In the genomic region with DNA sequence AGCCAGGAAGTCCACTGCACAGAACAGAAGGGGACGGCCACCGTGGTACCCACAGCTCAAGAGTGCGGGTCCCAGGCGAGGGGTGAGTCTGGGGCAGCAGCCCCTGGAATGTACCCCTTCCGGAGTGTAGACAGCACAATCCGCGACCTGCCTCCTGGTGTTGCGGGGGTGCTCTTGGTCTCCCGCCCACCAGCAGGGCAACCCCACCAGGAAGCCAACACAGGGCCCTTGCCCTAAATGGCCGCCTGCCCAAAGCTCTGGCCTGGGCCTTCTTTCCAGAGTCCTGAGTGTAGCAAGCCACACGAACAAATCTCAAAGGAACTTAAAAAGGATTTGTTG, we compare ENCODE assay signal across 11 cellular contexts. TPM values are rescaled to one million over a fixed set of nuclear protein-coding genes. Genes with fewer than 3 reads are reported as not detected.
A peak's percentile ranks its signal among the peaks of the same experiment; 100 is the strongest.
DNase-seq lines count a peak whose midpoint lies in the region; ATAC-seq and TF ChIP-seq lines count a peak whose summit lies in the region.
"Had no signal": no experiment of that assay in that cellular context is flagged by ENCODE, and none has a peak within 500 bp of the region (broad histone marks: within the 10 kb centered on the region; RNA-seq: fewer than 3 reads in every experiment).

No MANE protein-coding gene starts in this region.

- TF ChIP-seq CTCF in Caco-2 (IDR thresholded peaks at IDR 0.05; ENCODE audit: insufficient read depth in 1 of 2, low read depth in 1 of 2, low read length in 1 of 2, severe bottlenecking in 1 of 2, unreplicated experiment in 1 of 2), result no peak
- TF ChIP-seq CTCF in OCI-LY3 (IDR thresholded peaks at IDR 0.05; ENCODE audit: low read depth, low read length), result no peak
- no peak for TF ChIP-seq CTCF in osteocyte (IDR thresholded peaks at IDR 0.05)

- intact Hi-C loops in Caco-2 (cut with micrococcal nuclease; ENCODE audit: unreplicated experiment), result no loop called here

- peak overlapping the region; percentile 56 for H3K4me3 Mint-ChIP-seq in Caco-2 (ENCODE audit: unreplicated experiment)
- peak overlapping the region; percentile 41 to 56 for H3K4me3 Mint-ChIP-seq in effector memory CD8-positive, alpha-beta T cell
- H3K4me3 Mint-ChIP-seq in osteocyte (ENCODE audit: unreplicated experiment), result peak overlapping the region; percentile 59

- no peak overlapping the region for H3K9ac ChIP-seq in OCI-LY3 (ENCODE audit: low read length)

- DNase-seq in Caco-2 (no peak), osteocyte (ENCODE audit: extremely low spot score, unreplicated experiment) (no peak), GM19238 (ENCODE audit: insufficient read length, low spot score) (no peak), NCI-H1436 treated with DMSO at 0.1 percent for 48 hours (lab: John Stamatoyannopoulos, UW) (no peak)
- no peak for DNase-seq in effector memory CD8-positive, alpha-beta T cell
- DNase-seq: GDM1, PC-9 had no signal

- POLR2A ChIA-PET in Caco-2 (lab: Charles Lee), result no interaction called here

- BruUV-seq in Caco-2 (replicated peaks; lab: Mats Ljungman, UMichigan), result no TSS peak

- H2AFZ ChIP-seq in OCI-LY3 (ENCODE audit: low read depth, low read length), result no peak overlapping the region
- H2AFZ ChIP-seq: PC-9 had no signal

- H3K4me1 Mint-ChIP-seq in Caco-2 (ENCODE audit: low read depth, unreplicated experiment), result peaks cover 17% of the 10 kb centered on the region
- peaks cover 0 to 4% of the 10 kb centered on the region in 2 donors for H3K4me1 Mint-ChIP-seq in effector memory CD8-positive, alpha-beta T cell (ENCODE audit: low read depth in 2 of 2)
- H3K4me1 Mint-ChIP-seq in osteocyte (ENCODE audit: unreplicated experiment), result peaks cover 8% of the 10 kb centered on the region

- no peaks in the 10 kb centered on the region for H3K36me3 ChIP-seq in Caco-2 (ENCODE audit: control insufficient read depth, insufficient read depth, low read length)
- H3K36me3 ChIP-seq in OCI-LY3 (replicated peaks; ENCODE audit: low read depth, low read length), result peaks cover 2% of the 10 kb centered on the region
- H3K36me3 ChIP-seq: esophagus muscularis mucosa had no signal

- no peak overlapping the region for H3K27ac ChIP-seq in OCI-LY3 (ENCODE audit: low read length)
- H3K27ac ChIP-seq: PC-9 had no signal

- CTCF ChIA-PET in Caco-2 (lab: Charles Lee), result no interaction called here

- peaks cover 7% of the 10 kb centered on the region; the same call in 1 of the 2 replicates for H4K20me1 ChIP-seq in OCI-LY3 (ENCODE audit: insufficient read depth, low read length)

- no peak for ATAC-seq in effector memory CD8-positive, alpha-beta T cell (replicated peaks)
- ATAC-seq in GM19397 (IDR thresholded peaks at IDR 0.05; ENCODE audit: unreplicated experiment) (no peak), HG02970 (IDR thresholded peaks at IDR 0.05; ENCODE audit: low FRiP score, unreplicated experiment) (no peak)

- no peaks in the 10 kb centered on the region for H3K27me3 ChIP-seq in Caco-2 (replicated peaks; ENCODE audit: control insufficient read depth, insufficient read depth, low read length)
- H3K27me3 ChIP-seq in OCI-LY3 (ENCODE audit: low read depth, low read length), result no peaks in the 10 kb centered on the region; the same call in 1 of the 2 replicates
- H3K27me3 ChIP-seq: esophagus muscularis mucosa had no signal

- peaks cover 34% of the 10 kb centered on the region for H3K79me2 ChIP-seq in OCI-LY3 (ENCODE audit: low read length)

- H3K36me3 Mint-ChIP-seq in Caco-2 (ENCODE audit: insufficient read depth, unreplicated experiment) (no peaks in the 10 kb centered on the region), osteocyte (ENCODE audit: unreplicated experiment) (no peaks in the 10 kb centered on the region)
- H3K36me3 Mint-ChIP-seq in effector memory CD8-positive, alpha-beta T cell (ENCODE audit: insufficient read depth), result no peaks in the 10 kb centered on the region

- no peak overlapping the region for H3K27ac Mint-ChIP-seq in Caco-2 (ENCODE audit: unreplicated experiment)
- no peak overlapping the region for H3K27ac Mint-ChIP-seq in effector memory CD8-positive, alpha-beta T cell
- H3K27ac Mint-ChIP-seq in osteocyte (ENCODE audit: unreplicated experiment), result no peak overlapping the region

- H3K4me1 ChIP-seq in Caco-2 (peaks cover 37% of the 10 kb centered on the region), OCI-LY3 (ENCODE audit: low read length) (peaks cover 13% of the 10 kb centered on the region)

- H3K9me3 ChIP-seq in Caco-2 (no peaks in the 10 kb centered on the region), OCI-LY3 (ENCODE audit: insufficient read depth, low read length) (no peaks in the 10 kb centered on the region)
- H3K9me3 ChIP-seq: esophagus muscularis mucosa had no signal

- H3K4me3 ChIP-seq in Caco-2 (ENCODE audit: low read depth, low read length), result no peak overlapping the region
- 0 out of 2 replicates have a peak overlapping the region, but pooled peaks have one; percentile 87 for H3K4me3 ChIP-seq in OCI-LY3 (ENCODE audit: low read length)

- H3K4me2 ChIP-seq in OCI-LY3 (ENCODE audit: low read length), result peak overlapping the region; percentile 77

- H3K27me3 Mint-ChIP-seq in Caco-2 (ENCODE audit: insufficient read depth, unreplicated experiment) (no peaks in the 10 kb centered on the region), osteocyte (ENCODE audit: unreplicated experiment) (peaks cover 8% of the 10 kb centered on the region)
- H3K27me3 Mint-ChIP-seq in effector memory CD8-positive, alpha-beta T cell, result no peaks in the 10 kb centered on the region

- H3K9me3 Mint-ChIP-seq in Caco-2 (ENCODE audit: unreplicated experiment) (no peaks in the 10 kb centered on the region), osteocyte (ENCODE audit: unreplicated experiment) (no peaks in the 10 kb centered on the region)
- no peaks in the 10 kb centered on the region for H3K9me3 Mint-ChIP-seq in effector memory CD8-positive, alpha-beta T cell

RNA-seq across cellular contexts. Expression of a gene that starts 1.1 kb away (rescaled TPM):
- 45.4 and 47.3 TPM in 2 replicates for total RNA-seq in Caco-2 (2022)
- total RNA-seq in osteocyte, result 11.0 and 14.4 TPM in 2 replicates
